ENCODE assay signal across 21 cellular contexts in the genomic region with DNA sequence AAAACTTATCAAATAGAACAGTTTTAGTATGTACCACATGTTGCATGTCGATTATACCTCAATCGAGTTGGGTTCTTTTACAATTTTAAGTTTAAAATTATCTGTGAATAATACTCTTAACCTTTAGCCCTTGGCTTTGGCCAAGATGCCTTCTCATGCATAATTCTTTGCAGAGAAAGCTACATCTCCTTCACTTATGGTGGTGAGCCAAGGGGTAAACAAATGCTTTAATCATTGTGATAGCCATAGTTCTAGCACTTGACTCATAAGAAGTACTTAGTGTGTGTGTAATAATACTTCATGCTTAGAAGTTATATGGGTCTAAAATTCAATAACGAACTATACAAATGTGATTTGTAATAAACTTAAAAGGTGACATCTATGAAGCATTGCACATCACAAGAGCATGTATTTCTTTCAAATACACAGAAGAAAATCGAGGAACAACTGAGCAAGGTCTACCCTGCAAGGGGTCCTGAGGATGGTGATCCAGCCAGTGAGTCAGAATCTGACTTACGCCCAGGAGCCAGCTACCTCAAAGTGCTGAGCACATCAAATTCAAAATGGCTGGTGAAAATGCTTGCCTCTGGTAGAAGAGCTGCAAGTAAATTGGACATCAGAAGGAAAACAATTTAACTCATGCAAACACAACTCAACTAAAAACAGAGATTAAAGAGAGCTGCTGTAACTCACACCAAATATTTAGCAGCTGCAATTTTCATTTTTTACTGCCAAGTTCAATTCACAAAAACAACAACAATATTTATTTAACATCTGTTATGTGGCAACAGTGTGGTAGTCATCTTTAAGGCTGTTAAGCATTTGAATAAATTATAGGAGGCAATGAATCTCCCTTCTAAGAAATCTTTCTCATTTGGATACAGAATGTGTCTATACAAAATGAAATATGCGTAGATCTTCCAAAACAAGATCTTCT. TPM values are rescaled to one million over a fixed set of nuclear protein-coding genes. Genes with fewer than 3 reads are reported as not detected.
DNase-seq lines count a peak whose midpoint lies in the region; ATAC-seq and TF ChIP-seq lines count a peak whose summit lies in the region.
"Had no signal": no experiment of that assay in that cellular context is flagged by ENCODE, and none has a peak within 500 bp of the region (broad histone marks: within the 10 kb centered on the region; RNA-seq: fewer than 3 reads in every experiment).

No MANE protein-coding gene starts in this region.

- TF ChIP-seq CTCF in PC-3 (conservative IDR thresholded peaks at IDR 0.05; ENCODE audit: low read depth, low read length): no peak
- no peak for TF ChIP-seq CTCF in coronary artery (IDR thresholded peaks at IDR 0.05)

- peak overlapping the region; percentile 55 for H3K27ac Mint-ChIP-seq in activated naive CD8-positive, alpha-beta T cell
- no peak overlapping the region for H3K27ac Mint-ChIP-seq in activated naive CD8-positive, alpha-beta T cell treated with anti-CD3 and anti-CD28 coated beads, Interleukin-2, amount 50 U/mL, for 24 hours
- peak overlapping the region; percentile 95 to 97 for H3K27ac Mint-ChIP-seq in effector memory CD8-positive, alpha-beta T cell
- H3K27ac Mint-ChIP-seq in stimulated activated effector memory CD8-positive, alpha-beta T cell treated with anti-CD3 and anti-CD28 coated beads, Interleukin-12 subunit alpha, Interleukin-12 subunit beta, amount 100 ng/mL, for 72 hours: no peak overlapping the region
- no peak overlapping the region for H3K27ac Mint-ChIP-seq in activated T-helper 1 cell treated with anti-CD3 and anti-CD28 coated beads, Interleukin-12 subunit alpha, Interleukin-12 subunit beta, Interleukin-2, Interleukin-4 antibody, amounts not matched to agents 30 ng/mL and 10 ng/mL and 1 ng/mL, durations not matched to agents 14 hours and 24 hours and 36 hours
- H3K27ac Mint-ChIP-seq: nephron had no signal

- H3K4me3 Mint-ChIP-seq in activated naive CD8-positive, alpha-beta T cell: no peak overlapping the region
- H3K4me3 Mint-ChIP-seq in activated naive CD8-positive, alpha-beta T cell treated with anti-CD3 and anti-CD28 coated beads, Interleukin-2, amount 50 U/mL, for 24 hours: no peak overlapping the region
- H3K4me3 Mint-ChIP-seq in effector memory CD8-positive, alpha-beta T cell: peak overlapping the region in 1 of 2 donors; percentile 46
- H3K4me3 Mint-ChIP-seq in stimulated activated effector memory CD8-positive, alpha-beta T cell treated with anti-CD3 and anti-CD28 coated beads, Interleukin-12 subunit alpha, Interleukin-12 subunit beta, amount 100 ng/mL, for 72 hours: peak overlapping the region; percentile 12
- no peak overlapping the region for H3K4me3 Mint-ChIP-seq in activated T-helper 1 cell treated with anti-CD3 and anti-CD28 coated beads, Interleukin-12 subunit alpha, Interleukin-12 subunit beta, Interleukin-2, Interleukin-4 antibody, amounts not matched to agents 30 ng/mL and 10 ng/mL and 1 ng/mL, durations not matched to agents 14 hours and 24 hours and 36 hours
- H3K4me3 Mint-ChIP-seq: nephron had no signal

- peaks cover 2% of the 10 kb centered on the region for H3K36me3 Mint-ChIP-seq in activated naive CD8-positive, alpha-beta T cell
- no peaks in the 10 kb centered on the region for H3K36me3 Mint-ChIP-seq in activated naive CD8-positive, alpha-beta T cell treated with anti-CD3 and anti-CD28 coated beads, Interleukin-2, amount 50 U/mL, for 24 hours (ENCODE audit: low read depth)
- H3K36me3 Mint-ChIP-seq in effector memory CD8-positive, alpha-beta T cell (ENCODE audit: insufficient read depth): peaks cover 30% of the 10 kb centered on the region
- H3K36me3 Mint-ChIP-seq in stimulated activated effector memory CD8-positive, alpha-beta T cell treated with anti-CD3 and anti-CD28 coated beads, Interleukin-12 subunit alpha, Interleukin-12 subunit beta, amount 100 ng/mL, for 72 hours: no peaks in the 10 kb centered on the region
- H3K36me3 Mint-ChIP-seq in activated T-helper 1 cell treated with anti-CD3 and anti-CD28 coated beads, Interleukin-12 subunit alpha, Interleukin-12 subunit beta, Interleukin-2, Interleukin-4 antibody, amounts not matched to agents 30 ng/mL and 10 ng/mL and 1 ng/mL, durations not matched to agents 14 hours and 24 hours and 36 hours (ENCODE audit: low read depth): peaks cover 4% of the 10 kb centered on the region

- no peaks in the 10 kb centered on the region for H3K27me3 ChIP-seq in PC-3 (ENCODE audit: low read length)
- H3K27me3 ChIP-seq: adrenal gland; BLaER1 treated with 17β-estradiol and CSF1 and Interleukin-3, amounts not matched to agents 10 nM and 100 nM; cardiac muscle cell; gastroesophageal sphincter; pancreas; sigmoid colon; suprapubic skin had no signal

- intact Hi-C loops in PC-3 (cut with micrococcal nuclease): loop anchor here (5.0 to 10.0 kb wide), 2 partner anchors 33 to 126 kb away; no protein-coding TSS in a partner anchor
- intact Hi-C loops in activated T-helper 1 cell treated with anti-CD3 and anti-CD28 coated beads, Interleukin-12 subunit alpha, Interleukin-12 subunit beta, Interleukin-2, Interleukin-4 antibody, amounts not matched to agents 30 ng/mL and 10 ng/mL and 1 ng/mL, durations not matched to agents 14 hours and 24 hours and 36 hours (cut with micrococcal nuclease): no loop called here

- H3K9me3 Mint-ChIP-seq in activated naive CD8-positive, alpha-beta T cell (ENCODE audit: low read depth): no peaks in the 10 kb centered on the region
- H3K9me3 Mint-ChIP-seq in activated naive CD8-positive, alpha-beta T cell treated with anti-CD3 and anti-CD28 coated beads, Interleukin-2, amount 50 U/mL, for 24 hours: peaks cover 4% of the 10 kb centered on the region
- H3K9me3 Mint-ChIP-seq in effector memory CD8-positive, alpha-beta T cell: no peaks in the 10 kb centered on the region
- no peaks in the 10 kb centered on the region for H3K9me3 Mint-ChIP-seq in stimulated activated effector memory CD8-positive, alpha-beta T cell treated with anti-CD3 and anti-CD28 coated beads, Interleukin-12 subunit alpha, Interleukin-12 subunit beta, amount 100 ng/mL, for 72 hours
- H3K9me3 Mint-ChIP-seq in activated T-helper 1 cell treated with anti-CD3 and anti-CD28 coated beads, Interleukin-12 subunit alpha, Interleukin-12 subunit beta, Interleukin-2, Interleukin-4 antibody, amounts not matched to agents 30 ng/mL and 10 ng/mL and 1 ng/mL, durations not matched to agents 14 hours and 24 hours and 36 hours: peaks cover 3% of the 10 kb centered on the region
- H3K9me3 Mint-ChIP-seq: nephron had no signal

- no peak overlapping the region for H3K9ac ChIP-seq in PC-3 (ENCODE audit: low read length)
- H3K9ac ChIP-seq: BLaER1 treated with 17β-estradiol and CSF1 and Interleukin-3, amounts not matched to agents 10 nM and 100 nM had no signal

- no TSS peak for BruUV-seq in PC-3 (replicated peaks; lab: Mats Ljungman, UMichigan)

- H4K20me1 ChIP-seq in PC-3 (ENCODE audit: low read length): no peaks in the 10 kb centered on the region
- H4K20me1 ChIP-seq: BLaER1 treated with 17β-estradiol and CSF1 and Interleukin-3, amounts not matched to agents 10 nM and 100 nM had no signal

- no peak overlapping the region for H3K4me2 ChIP-seq in PC-3 (ENCODE audit: low read length)
- H3K4me2 ChIP-seq: BLaER1 treated with 17β-estradiol and CSF1 and Interleukin-3, amounts not matched to agents 10 nM and 100 nM had no signal

- no peaks in the 10 kb centered on the region for H3K9me2 ChIP-seq in PC-3 (replicated peaks; ENCODE audit: low read length)

- peaks cover 3% of the 10 kb centered on the region for H3F3A ChIP-seq in PC-3 (ENCODE audit: low read length, unreplicated experiment)

- H3K27ac ChIP-seq in PC-3 (ENCODE audit: low read length): no peak overlapping the region
- no peak overlapping the region for H3K27ac ChIP-seq in coronary artery
- H3K27ac ChIP-seq: BLaER1 treated with 17β-estradiol and CSF1 and Interleukin-3, amounts not matched to agents 10 nM and 100 nM; cardiac muscle cell; pancreas; sigmoid colon; suprapubic skin had no signal

- H3K36me3 ChIP-seq in PC-3 (ENCODE audit: low read depth, low read length): no peaks in the 10 kb centered on the region
- H3K36me3 ChIP-seq: adrenal gland; BLaER1 treated with 17β-estradiol and CSF1 and Interleukin-3, amounts not matched to agents 10 nM and 100 nM; cardiac muscle cell; gastroesophageal sphincter; pancreas; sigmoid colon; suprapubic skin had no signal

- DNase-seq in activated naive CD8-positive, alpha-beta T cell treated with anti-CD3 and anti-CD28 coated beads, Interleukin-2, amount 50 U/mL, for 24 hours: no peak
- DNase-seq in PC-3: peak; percentile 13
- no peak for DNase-seq in effector memory CD8-positive, alpha-beta T cell
- no peak for DNase-seq in stimulated activated effector memory CD8-positive, alpha-beta T cell treated with anti-CD3 and anti-CD28 coated beads, Interleukin-12 subunit alpha, Interleukin-12 subunit beta, amount 100 ng/mL, for 72 hours (ENCODE audit: low spot score in 2 of 2)
- DNase-seq in coronary artery (ENCODE audit: low spot score): no peak
- DNase-seq in activated T-helper 1 cell treated with anti-CD3 and anti-CD28 coated beads, Interleukin-12 subunit alpha, Interleukin-12 subunit beta, Interleukin-2, Interleukin-4 antibody, amounts not matched to agents 30 ng/mL and 10 ng/mL and 1 ng/mL, durations not matched to agents 14 hours and 24 hours and 36 hours (ENCODE audit: low spot score): no peak
- DNase-seq: adrenal gland, dermis blood vessel endothelial cell, DMS153, GDM1, NCI-H1436, NCI-H526, pancreas, sigmoid colon had no signal

- no peaks in the 10 kb centered on the region for H3K79me2 ChIP-seq in PC-3 (ENCODE audit: low read length)

- H2AFZ ChIP-seq in PC-3 (ENCODE audit: low read length): no peak overlapping the region

- CTCF ChIA-PET in PC-3 (lab: Charles Lee): no interaction called here

- H3K4me1 ChIP-seq in PC-3 (ENCODE audit: insufficient read depth, low read length): peaks cover 61% of the 10 kb centered on the region

- no peak overlapping the region for H3K4me3 ChIP-seq in PC-3 (ENCODE audit: low read length)
- H3K4me3 ChIP-seq in coronary artery: no peak overlapping the region
- H3K4me3 ChIP-seq: adrenal gland; BLaER1 treated with 17β-estradiol and CSF1 and Interleukin-3, amounts not matched to agents 10 nM and 100 nM; cardiac muscle cell; gastroesophageal sphincter; pancreas; sigmoid colon; suprapubic skin had no signal

- H3K27me3 Mint-ChIP-seq in activated naive CD8-positive, alpha-beta T cell: no peaks in the 10 kb centered on the region
- no peaks in the 10 kb centered on the region for H3K27me3 Mint-ChIP-seq in activated naive CD8-positive, alpha-beta T cell treated with anti-CD3 and anti-CD28 coated beads, Interleukin-2, amount 50 U/mL, for 24 hours
- H3K27me3 Mint-ChIP-seq in effector memory CD8-positive, alpha-beta T cell: no peaks in the 10 kb centered on the region
- peaks cover 5% of the 10 kb centered on the region for H3K27me3 Mint-ChIP-seq in activated T-helper 1 cell treated with anti-CD3 and anti-CD28 coated beads, Interleukin-12 subunit alpha, Interleukin-12 subunit beta, Interleukin-2, Interleukin-4 antibody, amounts not matched to agents 30 ng/mL and 10 ng/mL and 1 ng/mL, durations not matched to agents 14 hours and 24 hours and 36 hours (ENCODE audit: insufficient read depth)

- ATAC-seq in activated naive CD8-positive, alpha-beta T cell treated with anti-CD3 and anti-CD28 coated beads, Interleukin-2, amount 50 U/mL, for 24 hours: no peak
- ATAC-seq in PC-3: no peak
- no peak for ATAC-seq in effector memory CD8-positive, alpha-beta T cell (replicated peaks)
- no peak for ATAC-seq in stimulated activated effector memory CD8-positive, alpha-beta T cell treated with anti-CD3 and anti-CD28 coated beads, Interleukin-12 subunit alpha, Interleukin-12 subunit beta, amount 100 ng/mL, for 72 hours
- no peak for ATAC-seq in HG03571 (IDR thresholded peaks at IDR 0.05; ENCODE audit: unreplicated experiment)
- ATAC-seq: gastroesophageal sphincter, pancreas had no signal

- peaks cover 68% of the 10 kb centered on the region for H3K4me1 Mint-ChIP-seq in activated naive CD8-positive, alpha-beta T cell (ENCODE audit: low read depth)
- peaks cover 76% of the 10 kb centered on the region for H3K4me1 Mint-ChIP-seq in activated naive CD8-positive, alpha-beta T cell treated with anti-CD3 and anti-CD28 coated beads, Interleukin-2, amount 50 U/mL, for 24 hours
- peaks cover 38 to 71% of the 10 kb centered on the region in 2 donors for H3K4me1 Mint-ChIP-seq in effector memory CD8-positive, alpha-beta T cell (ENCODE audit: low read depth in 2 of 2)
- peaks cover 64% of the 10 kb centered on the region for H3K4me1 Mint-ChIP-seq in stimulated activated effector memory CD8-positive, alpha-beta T cell treated with anti-CD3 and anti-CD28 coated beads, Interleukin-12 subunit alpha, Interleukin-12 subunit beta, amount 100 ng/mL, for 72 hours
- peaks cover 42% of the 10 kb centered on the region for H3K4me1 Mint-ChIP-seq in activated T-helper 1 cell treated with anti-CD3 and anti-CD28 coated beads, Interleukin-12 subunit alpha, Interleukin-12 subunit beta, Interleukin-2, Interleukin-4 antibody, amounts not matched to agents 30 ng/mL and 10 ng/mL and 1 ng/mL, durations not matched to agents 14 hours and 24 hours and 36 hours (ENCODE audit: low read depth)

- POLR2A ChIA-PET in PC-3 (lab: Charles Lee; ENCODE audit: unreplicated experiment): no interaction called here

- peaks cover 5% of the 10 kb centered on the region; the same call in 1 of the 2 replicates for H3K9me3 ChIP-seq in PC-3 (ENCODE audit: low read length)
- H3K9me3 ChIP-seq: adrenal gland; BLaER1 treated with 17β-estradiol and CSF1 and Interleukin-3, amounts not matched to agents 10 nM and 100 nM; gastroesophageal sphincter; sigmoid colon; suprapubic skin had no signal

RNA-seq across cellular contexts. Expression of a gene that starts 23.8 kb away (rescaled TPM):
- 24.7 and 26.3 TPM in 2 replicates for total RNA-seq in PC-3 (2014; rRNA removed)
- total RNA-seq in activated T-helper 1 cell treated with anti-CD3 and anti-CD28 coated beads, Interleukin-12 subunit alpha, Interleukin-12 subunit beta, Interleukin-2, Interleukin-4 antibody, amounts not matched to agents 30 ng/mL and 10 ng/mL and 1 ng/mL, durations not matched to agents 14 hours and 24 hours and 36 hours: 28.8 and 31.8 TPM in 2 replicates

Comparison
In these comparisons a context has a peak if more than half of its experiments do, and no peak if none do; other contexts are left out.
1. H3K27ac Mint-ChIP-seq: peak in activated naive CD8-positive, alpha-beta T cell (single experiment) and effector memory CD8-positive, alpha-beta T cell (2 of 2); none in activated naive CD8-positive, alpha-beta T cell treated with anti-CD3 and anti-CD28 coated beads, Interleukin-2, amount 50 U/mL, for 24 hours (single experiment), stimulated activated effector memory CD8-positive, alpha-beta T cell treated with anti-CD3 and anti-CD28 coated beads, Interleukin-12 subunit alpha, Interleukin-12 subunit beta, amount 100 ng/mL, for 72 hours (single experiment) and activated T-helper 1 cell treated with anti-CD3 and anti-CD28 coated beads, Interleukin-12 subunit alpha, Interleukin-12 subunit beta, Interleukin-2, Interleukin-4 antibody, amounts not matched to agents 30 ng/mL and 10 ng/mL and 1 ng/mL, durations not matched to agents 14 hours and 24 hours and 36 hours (single experiment).